Comparison of ENCODE assay signal across 1 cellular context in the genomic region with DNA sequence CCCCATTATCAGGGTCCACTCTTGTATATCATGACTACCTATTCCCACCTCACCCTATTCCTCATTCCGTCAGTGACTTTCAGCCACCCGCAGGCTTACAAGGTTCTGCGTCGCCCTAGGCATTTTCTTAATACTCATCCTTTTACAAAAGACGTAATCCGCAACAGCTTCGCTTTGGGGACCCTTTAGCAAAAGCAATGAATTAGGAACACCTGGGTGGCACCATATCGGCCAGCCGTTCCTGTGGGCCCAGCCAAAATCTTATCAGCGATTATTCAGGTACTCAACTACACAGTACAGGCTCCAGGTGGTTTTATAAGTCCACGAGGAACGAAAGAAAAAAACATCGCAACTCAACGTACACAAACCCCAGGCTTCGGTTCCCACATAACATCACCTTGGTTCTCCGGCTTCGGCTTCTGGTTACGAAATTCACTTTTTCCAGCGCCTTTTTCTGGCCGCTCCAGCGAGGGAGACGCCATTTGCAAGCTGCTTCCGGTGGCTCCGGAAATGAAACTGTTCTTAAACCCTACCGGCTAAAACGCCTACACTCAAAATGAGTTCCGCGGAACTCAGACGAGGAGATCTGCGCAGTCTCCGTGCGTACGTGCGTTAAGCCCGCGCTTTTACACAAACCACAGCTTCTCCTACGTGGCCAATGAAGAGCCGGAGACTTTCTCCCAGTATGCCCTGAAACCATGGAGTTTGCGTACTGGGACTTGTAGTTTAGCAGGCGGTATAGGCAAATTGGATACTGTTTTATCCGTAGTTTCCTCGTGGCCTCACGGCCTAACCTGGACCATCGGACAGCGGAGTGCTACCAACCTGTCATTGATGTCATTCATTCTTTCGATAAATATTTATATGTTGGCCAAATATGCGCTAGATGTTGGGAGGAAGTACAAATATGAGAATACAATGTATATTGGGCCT.
TF ChIP-seq lines count a peak whose summit lies in the region.

TSS of gene KRR1 (minus strand) at position 494 of the 933 bp plus-strand sequence. CDS start at position 482, 12 bp downstream.

TF ChIP-seq in K562, 482 proteins besides CTCF, POLR2A, EP300 and RAD21 (continued from another document and continues in another):
- TF ChIP-seq TFE3 (CRISPR knock-in tag; IDR thresholded peaks at IDR 0.05) (no peak), NR4A1 (CRISPR knock-in tag; IDR thresholded peaks at IDR 0.05) (no peak), NR4A1 (tag; IDR thresholded peaks at IDR 0.05) (0 out of 2 replicates have a peak, but pooled peaks have one; percentile 56), PHTF2 (CRISPR knock-in tag; IDR thresholded peaks at IDR 0.05) (no peak), ZNF436 (CRISPR knock-in tag; IDR thresholded peaks at IDR 0.05) (no peak), PCBP2 (IDR thresholded peaks at IDR 0.05; ENCODE audit: low read depth, low read length, poor library complexity, severe bottlenecking) (no peak), ZNF561 (CRISPR knock-in tag; conservative IDR thresholded peaks at IDR 0.05) (no peak), ZNF253 (CRISPR knock-in tag; conservative IDR thresholded peaks at IDR 0.05) (no peak), RHOXF2B (CRISPR knock-in tag; conservative IDR thresholded peaks at IDR 0.05) (no peak), MTA2 (IDR thresholded peaks at IDR 0.05; ENCODE audit: low read depth) (peak; percentile 60; the same call in 1 of the 2 replicates), POLR2G (IDR thresholded peaks at IDR 0.05; ENCODE audit: low read depth, low read length) (peak; percentile 67), HMG20A (CRISPR knock-in tag; conservative IDR thresholded peaks at IDR 0.05) (no peak), PHB (CRISPR knock-in tag; IDR thresholded peaks at IDR 0.05) (no peak), TBP (optimal IDR thresholded peaks at IDR 0.05; ENCODE audit: low read depth, low read length) (peak; percentile 96), LARP7 (IDR thresholded peaks at IDR 0.05) (no peak), ETS2 (tag; IDR thresholded peaks at IDR 0.05; ENCODE audit: borderline replicate concordance, poor library complexity, severe bottlenecking) (no peak), ZBTB8A (IDR thresholded peaks at IDR 0.05; ENCODE audit: partially characterized antibody) (no peak), ZNF280A (IDR thresholded peaks at IDR 0.05; ENCODE audit: low read depth, partially characterized antibody) (no peak), ETV1 (tag; conservative IDR thresholded peaks at IDR 0.05; ENCODE audit: low read depth) (peak; percentile 89), POLR3A (IDR thresholded peaks at IDR 0.05; ENCODE audit: borderline replicate concordance, extremely low read depth, insufficient read depth, insufficient read length) (no peak), NR3C1 (CRISPR knock-in tag; IDR thresholded peaks at IDR 0.05) (no peak), ZNF134 (CRISPR knock-in tag; conservative IDR thresholded peaks at IDR 0.05) (no peak), SMARCE1 (IDR thresholded peaks at IDR 0.05) (no peak), KLF6 (CRISPR knock-in tag; IDR thresholded peaks at IDR 0.05; ENCODE audit: borderline replicate concordance) (no peak), CAMTA2 (CRISPR knock-in tag; conservative IDR thresholded peaks at IDR 0.05) (no peak), GTF2F1 (IDR thresholded peaks at IDR 0.05; ENCODE audit: low read depth, low read length) (no peak; the same call in 1 of the 2 replicates), POLR2AphosphoS2 (IDR thresholded peaks at IDR 0.05; ENCODE audit: low read length) (no peak), ZNF717 (CRISPR knock-in tag; IDR thresholded peaks at IDR 0.05) (no peak), ZNF140 (CRISPR knock-in tag; IDR thresholded peaks at IDR 0.05) (no peak), ZNF224 (CRISPR knock-in tag; IDR thresholded peaks at IDR 0.05) (no peak), SAFB (IDR thresholded peaks at IDR 0.05; ENCODE audit: borderline replicate concordance, low read depth, low read length) (no peak), NR2C1 (IDR thresholded peaks at IDR 0.05) (peak; percentile 99), NR2C1 (tag; IDR thresholded peaks at IDR 0.05) (peak; percentile 100), BRD9 (IDR thresholded peaks at IDR 0.05; ENCODE audit: low read depth, partially characterized antibody) (no peak), ZNF785 (CRISPR knock-in tag; IDR thresholded peaks at IDR 0.05) (no peak), VEZF1 (CRISPR knock-in tag; IDR thresholded peaks at IDR 0.05) (no peak), ZFPM2 (CRISPR knock-in tag; IDR thresholded peaks at IDR 0.05) (no peak), SETDB1 (IDR thresholded peaks at IDR 0.05; ENCODE audit: low read length) (no peak), ZNF511 (CRISPR knock-in tag; IDR thresholded peaks at IDR 0.05) (peak; percentile 64; the same call in 1 of the 2 replicates), ZNF324 (CRISPR knock-in tag; IDR thresholded peaks at IDR 0.05) (no peak), PHB2 (IDR thresholded peaks at IDR 0.05; ENCODE audit: low read depth) (no peak), HBP1 (CRISPR knock-in tag; IDR thresholded peaks at IDR 0.05) (no peak), AFF4 (CRISPR knock-in tag; IDR thresholded peaks at IDR 0.05) (peak; percentile 35; the same call in 1 of the 2 replicates), HMG20B (CRISPR knock-in tag; IDR thresholded peaks at IDR 0.05) (no peak), MCM3 (IDR thresholded peaks at IDR 0.05) (no peak)
- TF ChIP-seq, protein P1, sequence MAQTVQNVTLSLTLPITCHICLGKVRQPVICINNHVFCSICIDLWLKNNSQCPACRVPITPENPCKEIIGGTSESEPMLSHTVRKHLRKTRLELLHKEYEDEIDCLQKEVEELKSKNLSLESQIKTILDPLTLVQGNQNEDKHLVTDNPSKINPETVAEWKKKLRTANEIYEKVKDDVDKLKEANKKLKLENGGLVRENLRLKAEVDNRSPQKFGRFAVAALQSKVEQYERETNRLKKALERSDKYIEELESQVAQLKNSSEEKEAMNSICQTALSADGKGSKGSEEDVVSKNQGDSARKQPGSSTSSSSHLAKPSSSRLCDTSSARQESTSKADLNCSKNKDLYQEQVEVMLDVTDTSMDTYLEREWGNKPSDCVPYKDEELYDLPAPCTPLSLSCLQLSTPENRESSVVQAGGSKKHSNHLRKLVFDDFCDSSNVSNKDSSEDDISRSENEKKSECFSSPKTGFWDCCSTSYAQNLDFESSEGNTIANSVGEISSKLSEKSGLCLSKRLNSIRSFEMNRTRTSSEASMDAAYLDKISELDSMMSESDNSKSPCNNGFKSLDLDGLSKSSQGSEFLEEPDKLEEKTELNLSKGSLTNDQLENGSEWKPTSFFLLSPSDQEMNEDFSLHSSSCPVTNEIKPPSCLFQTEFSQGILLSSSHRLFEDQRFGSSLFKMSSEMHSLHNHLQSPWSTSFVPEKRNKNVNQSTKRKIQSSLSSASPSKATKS (CRISPR knock-in tag; IDR thresholded peaks at IDR 0.05): no peak
- TF ChIP-seq, protein P2, sequence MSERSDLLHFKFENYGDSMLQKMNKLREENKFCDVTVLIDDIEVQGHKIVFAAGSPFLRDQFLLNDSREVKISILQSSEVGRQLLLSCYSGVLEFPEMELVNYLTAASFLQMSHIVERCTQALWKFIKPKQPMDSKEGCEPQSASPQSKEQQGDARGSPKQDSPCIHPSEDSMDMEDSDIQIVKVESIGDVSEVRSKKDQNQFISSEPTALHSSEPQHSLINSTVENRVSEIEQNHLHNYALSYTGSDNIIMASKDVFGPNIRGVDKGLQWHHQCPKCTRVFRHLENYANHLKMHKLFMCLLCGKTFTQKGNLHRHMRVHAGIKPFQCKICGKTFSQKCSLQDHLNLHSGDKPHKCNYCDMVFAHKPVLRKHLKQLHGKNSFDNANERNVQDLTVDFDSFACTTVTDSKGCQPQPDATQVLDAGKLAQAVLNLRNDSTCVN (CRISPR knock-in tag; IDR thresholded peaks at IDR 0.05): no peak
- TF ChIP-seq, protein P3, sequence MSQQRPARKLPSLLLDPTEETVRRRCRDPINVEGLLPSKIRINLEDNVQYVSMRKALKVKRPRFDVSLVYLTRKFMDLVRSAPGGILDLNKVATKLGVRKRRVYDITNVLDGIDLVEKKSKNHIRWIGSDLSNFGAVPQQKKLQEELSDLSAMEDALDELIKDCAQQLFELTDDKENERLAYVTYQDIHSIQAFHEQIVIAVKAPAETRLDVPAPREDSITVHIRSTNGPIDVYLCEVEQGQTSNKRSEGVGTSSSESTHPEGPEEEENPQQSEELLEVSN (IDR thresholded peaks at IDR 0.05; ENCODE audit: borderline replicate concordance in 1 of 2, extremely low read depth in 1 of 2, insufficient read depth in 1 of 2, insufficient read length in 1 of 2, low read depth in 1 of 2, low read length in 1 of 2, poor library complexity in 1 of 2, severe bottlenecking in 1 of 2): peak; percentile 95 to 98
- TF ChIP-seq, protein P4, sequence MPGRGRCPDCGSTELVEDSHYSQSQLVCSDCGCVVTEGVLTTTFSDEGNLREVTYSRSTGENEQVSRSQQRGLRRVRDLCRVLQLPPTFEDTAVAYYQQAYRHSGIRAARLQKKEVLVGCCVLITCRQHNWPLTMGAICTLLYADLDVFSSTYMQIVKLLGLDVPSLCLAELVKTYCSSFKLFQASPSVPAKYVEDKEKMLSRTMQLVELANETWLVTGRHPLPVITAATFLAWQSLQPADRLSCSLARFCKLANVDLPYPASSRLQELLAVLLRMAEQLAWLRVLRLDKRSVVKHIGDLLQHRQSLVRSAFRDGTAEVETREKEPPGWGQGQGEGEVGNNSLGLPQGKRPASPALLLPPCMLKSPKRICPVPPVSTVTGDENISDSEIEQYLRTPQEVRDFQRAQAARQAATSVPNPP (IDR thresholded peaks at IDR 0.05; ENCODE audit: borderline replicate concordance, insufficient read depth, insufficient read length): no peak
